Comparison of ENCODE assay signal across 8 cellular contexts in genomic region chr11:64306876-64307622, GRCh38. TPM values are rescaled to one million over a fixed set of nuclear protein-coding genes. Genes with fewer than 3 reads are reported as not detected.
DNase-seq lines count a peak whose midpoint lies in the region; ATAC-seq lines count a peak whose summit lies in the region.

No MANE protein-coding gene starts in this region.

- peaks cover 14% of the 10 kb centered on the region for H3K4me1 ChIP-seq in adipocyte (ENCODE audit: control insufficient read depth, insufficient read depth, low read length)

- peak overlapping the region; percentile 73 for H3K27ac ChIP-seq in temporal lobe (ENCODE audit: low read depth, low read length)

- DNase-seq in T-helper 2 cell treated with Interferon-gamma antibody and Interleukin-4, amounts not matched to agents 5 μg/mL and 100 μg/mL, for 36 hours (ENCODE audit: low spot score) = no peak
- DNase-seq in T-helper 2 cell (no peak), adipocyte (ENCODE audit: low read depth) (peak; percentile 31), left kidney (ENCODE audit: low read depth, low spot score) (peak; percentile 66), D341Med (ENCODE audit: low spot score) (no peak)
- no peak for DNase-seq in stimulated activated CD4-positive, alpha-beta T cell treated with anti-CD3 and anti-CD28 coated beads, Interleukin-12 subunit alpha, Interleukin-12 subunit beta, amount 100 ng/mL, for 4 hours

- peaks cover 22% of the 10 kb centered on the region for H3K4me1 Mint-ChIP-seq in T-helper 2 cell treated with Interferon-gamma antibody and Interleukin-4, amounts not matched to agents 5 μg/mL and 100 μg/mL, for 36 hours (ENCODE audit: low read depth)

- H3K27me3 ChIP-seq in adipocyte (replicated peaks; ENCODE audit: control insufficient read depth, insufficient read depth, low read length) = no peaks in the 10 kb centered on the region

- H3K9me3 Mint-ChIP-seq in T-helper 2 cell treated with Interferon-gamma antibody and Interleukin-4, amounts not matched to agents 5 μg/mL and 100 μg/mL, for 36 hours = no peaks in the 10 kb centered on the region

- no peaks in the 10 kb centered on the region for H3K9me3 ChIP-seq in adipocyte (ENCODE audit: control insufficient read depth, low read length)

- ATAC-seq in GM19467 (IDR thresholded peaks at IDR 0.05; ENCODE audit: unreplicated experiment) = no peak

- no peak overlapping the region for H3K27ac Mint-ChIP-seq in T-helper 2 cell treated with Interferon-gamma antibody and Interleukin-4, amounts not matched to agents 5 μg/mL and 100 μg/mL, for 36 hours

- H3K36me3 ChIP-seq in adipocyte (ENCODE audit: control insufficient read depth, insufficient read depth, low read length, severe bottlenecking) = no peaks in the 10 kb centered on the region

- peak overlapping the region; percentile 93 for H3K4me3 ChIP-seq in adipocyte (ENCODE audit: low read length)

- H3K36me3 Mint-ChIP-seq in T-helper 2 cell treated with Interferon-gamma antibody and Interleukin-4, amounts not matched to agents 5 μg/mL and 100 μg/mL, for 36 hours (ENCODE audit: low read depth) = peaks cover 11% of the 10 kb centered on the region

- H3K9ac ChIP-seq in adipocyte (ENCODE audit: low read length) = peak overlapping the region; percentile 92

- H3K4me3 Mint-ChIP-seq in T-helper 2 cell treated with Interferon-gamma antibody and Interleukin-4, amounts not matched to agents 5 μg/mL and 100 μg/mL, for 36 hours = peak overlapping the region; percentile 98

- no peaks in the 10 kb centered on the region for H3K27me3 Mint-ChIP-seq in T-helper 2 cell treated with Interferon-gamma antibody and Interleukin-4, amounts not matched to agents 5 μg/mL and 100 μg/mL, for 36 hours (ENCODE audit: low read depth)

RNA-seq across cellular contexts. Expression of gene ESRRA, which starts 1.7 kb away (rescaled TPM):
- total RNA-seq in temporal lobe = 10.8 TPM

RNA-seq across cellular contexts. Expression of gene CATSPERZ, which starts 6.9 kb away (rescaled TPM):
- total RNA-seq in temporal lobe = 0.98 TPM

RNA-seq across cellular contexts. Expression of gene TRMT112, which starts 10.3 kb away (rescaled TPM):
- total RNA-seq in temporal lobe = 50.9 TPM

RNA-seq across cellular contexts. Expression of gene PRDX5, which starts 10.9 kb away (rescaled TPM):
- total RNA-seq in temporal lobe = 87.5 TPM

RNA-seq across cellular contexts. Expression of gene KCNK4, which starts 15.9 kb away (rescaled TPM):
- total RNA-seq in temporal lobe = 1.5 TPM

Comparison
In these comparisons a context has a peak if more than half of its experiments do, and no peak if none do; other contexts are left out.
1. DNase-seq: peak in adipocyte (single experiment) and left kidney (single experiment); none in T-helper 2 cell treated with Interferon-gamma antibody and Interleukin-4, amounts not matched to agents 5 μg/mL and 100 μg/mL, for 36 hours (single experiment), T-helper 2 cell (0 of 5), D341Med (single experiment) and stimulated activated CD4-positive, alpha-beta T cell treated with anti-CD3 and anti-CD28 coated beads, Interleukin-12 subunit alpha, Interleukin-12 subunit beta, amount 100 ng/mL, for 4 hours (single experiment).